26 cellular contexts compared by ENCODE assay signal in the genomic region with DNA sequence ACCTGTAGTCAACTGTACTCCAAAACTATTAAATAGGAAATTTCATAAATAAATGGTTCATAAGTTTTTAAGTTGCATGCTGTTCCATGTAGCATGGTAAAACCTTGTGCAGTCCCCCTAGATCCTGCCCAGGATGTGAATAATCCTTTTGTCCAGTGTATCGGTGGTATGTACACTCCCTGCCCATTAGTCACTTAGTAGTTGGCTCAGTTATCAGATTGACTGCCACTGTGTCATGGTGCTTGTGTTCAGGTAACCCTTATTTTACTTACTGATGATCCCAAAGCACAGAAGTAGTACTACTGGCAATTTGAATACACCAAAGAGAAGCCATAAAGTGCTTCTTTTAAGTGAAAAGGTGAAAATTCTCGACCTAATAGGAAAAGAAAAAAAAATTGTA.
DNase-seq lines count a peak whose midpoint lies in the region; ATAC-seq and TF ChIP-seq lines count a peak whose summit lies in the region.
"Had no signal": no experiment of that assay in that cellular context is flagged by ENCODE, and none has a peak within 500 bp of the region (broad histone marks: within the 10 kb centered on the region; RNA-seq: fewer than 3 reads in every experiment).

No MANE protein-coding gene starts in this region.

- CTCF ChIA-PET in Panc1 (lab: Charles Lee) (no interaction called here), T-cell (lab: Charles Lee) (no interaction called here)

- in situ Hi-C loops in Panc1 (cut with HindIII; ENCODE audit: low pct_unique_long_range_greater_than_20kb, low sequenced_read_pairs) = no loop called here

- no peak overlapping the region for H3K4me3 ChIP-seq in Panc1 (ENCODE audit: low read depth in 2 of 2, low read length in 2 of 2)
- no peak overlapping the region for H3K4me3 ChIP-seq in epithelial cell of esophagus (ENCODE audit: low read length)
- H3K4me3 ChIP-seq: body of pancreas, hepatocyte, psoas muscle, SK-N-MC had no signal

- no peaks in the 10 kb centered on the region for H3K27me3 Mint-ChIP-seq in T-cell
- H3K27me3 Mint-ChIP-seq: CD8-positive, alpha-beta memory T cell; naive thymus-derived CD8-positive, alpha-beta T cell; stimulated activated naive CD8-positive, alpha-beta T cell treated with anti-CD3 and anti-CD28 coated beads, Interleukin-15, Interleukin-2, amounts not matched to agents 100 ng/mL and 50 ng/mL, for 24 hours; T-helper 17 cell had no signal

- no TSS peak for BruUV-seq in Panc1 (replicated peaks; lab: Mats Ljungman, UMichigan)

- POLR2A ChIA-PET in Panc1 (lab: Charles Lee) (no interaction called here), T-cell (lab: Charles Lee) (no interaction called here)

- no peak overlapping the region for H3K4me3 Mint-ChIP-seq in T-cell
- H3K4me3 Mint-ChIP-seq: CD8-positive, alpha-beta memory T cell; mesothelial cell of epicardium; naive thymus-derived CD8-positive, alpha-beta T cell; stimulated activated naive CD8-positive, alpha-beta T cell treated with anti-CD3 and anti-CD28 coated beads, Interleukin-15, Interleukin-2, amounts not matched to agents 100 ng/mL and 50 ng/mL, for 24 hours; T-helper 17 cell had no signal

- no peaks in the 10 kb centered on the region for H3K9me3 ChIP-seq in Panc1 (ENCODE audit: control insufficient read depth, insufficient read depth, low read depth, low read length)
- H3K9me3 ChIP-seq: BE2C, body of pancreas, psoas muscle had no signal

- no peaks in the 10 kb centered on the region for H3K4me1 Mint-ChIP-seq in T-cell
- H3K4me1 Mint-ChIP-seq: CD8-positive, alpha-beta memory T cell; mesothelial cell of epicardium; naive thymus-derived CD8-positive, alpha-beta T cell; T-helper 17 cell had no signal

- no peaks in the 10 kb centered on the region for H3K4me1 ChIP-seq in Panc1 (ENCODE audit: control insufficient read depth, insufficient read depth, low read length)
- H3K4me1 ChIP-seq: BE2C, body of pancreas, psoas muscle had no signal

- no peaks in the 10 kb centered on the region for H3K27me3 ChIP-seq in Panc1 (ENCODE audit: control insufficient read depth, insufficient read depth, low read length)
- H3K27me3 ChIP-seq: BE2C, body of pancreas, hepatocyte had no signal

- H3K27ac Mint-ChIP-seq in T-cell = no peak overlapping the region
- H3K27ac Mint-ChIP-seq: CD8-positive, alpha-beta memory T cell; mesothelial cell of epicardium; naive thymus-derived CD8-positive, alpha-beta T cell; stimulated activated naive CD8-positive, alpha-beta T cell treated with anti-CD3 and anti-CD28 coated beads, Interleukin-15, Interleukin-2, amounts not matched to agents 100 ng/mL and 50 ng/mL, for 24 hours; T-helper 17 cell had no signal

- TF ChIP-seq CTCF in Panc1 (IDR thresholded peaks at IDR 0.05) (no peak), epithelial cell of esophagus (IDR thresholded peaks at IDR 0.05; ENCODE audit: insufficient read depth, low read depth, low read length, missing control alignments) (no peak)

- H3K9me3 Mint-ChIP-seq in T-cell = peaks cover 0 to 2% (median 0%) of the 10 kb centered on the region in 3 donors
- H3K9me3 Mint-ChIP-seq: stimulated activated naive CD8-positive, alpha-beta T cell treated with anti-CD3 and anti-CD28 coated beads, Interleukin-15, Interleukin-2, amounts not matched to agents 100 ng/mL and 50 ng/mL, for 24 hours had no signal

- intact Hi-C loops in Panc1 (cut with micrococcal nuclease; ENCODE audit: unreplicated experiment) = no loop called here

- ATAC-seq in Panc1 (peak; percentile 51; the same call in 1 of the 2 replicates), T-cell (replicated peaks in 1 of 4) (no peak)
- ATAC-seq: body of pancreas; naive thymus-derived CD8-positive, alpha-beta T cell; T-helper 17 cell had no signal

- no peak overlapping the region for H3K27ac ChIP-seq in Panc1 (ENCODE audit: low read length)
- H3K27ac ChIP-seq: body of pancreas, hepatocyte, psoas muscle, SK-N-MC had no signal

- DNase-seq in EH (ENCODE audit: low read depth) = peak; percentile 44
- no peak for DNase-seq in Panc1 (ENCODE audit: low read depth, low spot score)
- DNase-seq in epithelial cell of esophagus (ENCODE audit: low read depth) = peak; percentile 82
- peak; percentile 67 for DNase-seq in renal cortical epithelial cell (ENCODE audit: low read depth)
- DNase-seq in NCI-H1417 (lab: John Stamatoyannopoulos, UW) = no peak
- no peak for DNase-seq in stimulated activated CD4-positive, alpha-beta T cell treated with anti-CD3 and anti-CD28 coated beads, Interleukin-4, amount 100 ng/mL, for 1 hour
- DNase-seq in T-cell = no peak
- DNase-seq in activated CD4-positive, CD25-positive, alpha-beta regulatory T cell treated with anti-CD3 and anti-CD28 coated beads, Interleukin-2, amount 50 U/mL, for 72 hours = no peak
- DNase-seq: ACHN; activated effector memory CD4-positive, alpha-beta T cell treated with Interleukin-2 at 50 U/mL for 16 hours; activated T-cell treated with anti-CD3 and anti-CD28 coated beads for 4 hours; BE2C; body of pancreas; CD8-positive, alpha-beta memory T cell; effector CD4-positive, alpha-beta T cell; naive thymus-derived CD8-positive, alpha-beta T cell; NCI-H1105; NCI-H1930; NCI-H524 treated with DMSO at 0.1 percent for 48 hours; nucleus accumbens; psoas muscle; T-helper 17 cell had no signal

- no peaks in the 10 kb centered on the region for H3K36me3 Mint-ChIP-seq in T-cell
- H3K36me3 Mint-ChIP-seq: CD8-positive, alpha-beta memory T cell; mesothelial cell of epicardium; naive thymus-derived CD8-positive, alpha-beta T cell had no signal

- no peaks in the 10 kb centered on the region for H3K36me3 ChIP-seq in Panc1 (ENCODE audit: control insufficient read depth, insufficient read depth, low read length)
- H3K36me3 ChIP-seq: BE2C had no signal

Comparison
In these comparisons a context has a peak if more than half of its experiments do, and no peak if none do; other contexts are left out.
1. DNase-seq: peak in EH (single experiment), epithelial cell of esophagus (single experiment) and renal cortical epithelial cell (single experiment); none in Panc1 (single experiment), NCI-H1417 (0 of 3), stimulated activated CD4-positive, alpha-beta T cell treated with anti-CD3 and anti-CD28 coated beads, Interleukin-4, amount 100 ng/mL, for 1 hour (single experiment), T-cell (0 of 34) and activated CD4-positive, CD25-positive, alpha-beta regulatory T cell treated with anti-CD3 and anti-CD28 coated beads, Interleukin-2, amount 50 U/mL, for 72 hours (single experiment).